ENCODE assay signal across 24 cellular contexts in genomic region chr3:134974621-134975020, GRCh38.
DNase-seq lines count a peak whose midpoint lies in the region; ATAC-seq, FAIRE-seq and TF ChIP-seq lines count a peak whose summit lies in the region.
"Had no signal": no experiment of that assay in that cellular context is flagged by ENCODE, and none has a peak within 500 bp of the region (broad histone marks: within the 10 kb centered on the region; RNA-seq: fewer than 3 reads in every experiment).

No MANE protein-coding gene starts in this region.

- H3K4me3 ChIP-seq in bronchial epithelial cell (ENCODE audit: low read depth, low read length) = no peak overlapping the region
- H3K4me3 ChIP-seq in retinal pigment epithelial cell (ENCODE audit: low read length) = no peak overlapping the region
- H3K4me3 ChIP-seq in MG63 = no peak overlapping the region
- H3K4me3 ChIP-seq: adrenal gland, colonic mucosa, ovary, tibial nerve had no signal

- DNase-seq in NCI-H1092 treated with DMSO at 0.1 percent for 48 hours (lab: John Stamatoyannopoulos, UW) (peak; percentile 16), NCI-H1092 (lab: John Stamatoyannopoulos, UW) (no peak), NCI-H187 (lab: John Stamatoyannopoulos, UW) (peak; percentile 72 to 87), bronchial epithelial cell (ENCODE audit: low read depth) (peak; percentile 35), retinal pigment epithelial cell (ENCODE audit: low read depth) (peak; percentile 30), natural killer cell (no peak), MG63 (no peak), frontal cortex (ENCODE audit: low spot score in 2 of 2) (no peak)
- DNase-seq: activated CD8-positive, alpha-beta memory T cell treated with anti-CD3 and anti-CD28 coated beads for 24 hours; activated naive CD4-positive, alpha-beta T cell; activated T-cell treated with anti-CD3 and anti-CD28 coated beads, Interleukin-2, amount 50 U/mL, for 4 hours; adrenal gland; colonic mucosa; endodermal cell; HCEC 1CT; left colon; naive thymus-derived CD4-positive, alpha-beta T cell; NCI-H446 treated with DMSO at 0.1 percent for 48 hours; ovary; right cardiac atrium; stimulated activated CD4-positive, alpha-beta T cell treated with anti-CD3 and anti-CD28 coated beads, Interleukin-12 subunit alpha, Interleukin-12 subunit beta, amount 100 ng/mL, for 4 hours; stimulated activated naive CD8-positive, alpha-beta T cell treated with anti-CD3 and anti-CD28 coated beads, Interleukin-15, amount 100 ng/mL, for 72 hours; T-cell had no signal

- no peaks in the 10 kb centered on the region for H3K9me3 ChIP-seq in MG63
- H3K9me3 ChIP-seq: adrenal gland, colonic mucosa, ovary, tibial nerve had no signal

- no peaks in the 10 kb centered on the region for H3K36me3 Mint-ChIP-seq in natural killer cell
- H3K36me3 Mint-ChIP-seq: naive thymus-derived CD4-positive, alpha-beta T cell; T-cell had no signal

- intact Hi-C loops in natural killer cell (cut with micrococcal nuclease) = no loop called here

- H3K36me3 ChIP-seq in bronchial epithelial cell (ENCODE audit: control insufficient read depth, insufficient read depth, low read length) (no peaks in the 10 kb centered on the region), MG63 (no peaks in the 10 kb centered on the region)
- H3K36me3 ChIP-seq: adrenal gland, colonic mucosa, ovary, tibial nerve had no signal

- H3K27me3 Mint-ChIP-seq in natural killer cell (ENCODE audit: low read depth in 2 of 2) = peaks cover 0 to 3% of the 10 kb centered on the region in 2 donors
- H3K27me3 Mint-ChIP-seq: stimulated activated naive CD8-positive, alpha-beta T cell treated with anti-CD3 and anti-CD28 coated beads, Interleukin-15, amount 100 ng/mL, for 72 hours had no signal

- H3K4me1 Mint-ChIP-seq in natural killer cell = peaks cover 0 to 5% of the 10 kb centered on the region in 2 donors
- H3K4me1 Mint-ChIP-seq: stimulated activated naive CD8-positive, alpha-beta T cell treated with anti-CD3 and anti-CD28 coated beads, Interleukin-15, amount 100 ng/mL, for 72 hours; T-cell had no signal

- no peaks in the 10 kb centered on the region for H3K9me3 Mint-ChIP-seq in natural killer cell
- H3K9me3 Mint-ChIP-seq: endodermal cell; stimulated activated naive CD8-positive, alpha-beta T cell treated with anti-CD3 and anti-CD28 coated beads, Interleukin-15, amount 100 ng/mL, for 72 hours had no signal

- no peak overlapping the region for H3K27ac Mint-ChIP-seq in natural killer cell
- H3K27ac Mint-ChIP-seq: endodermal cell; naive thymus-derived CD4-positive, alpha-beta T cell; T-cell had no signal

- no peak for ATAC-seq in natural killer cell
- ATAC-seq: activated T-cell treated with anti-CD3 and anti-CD28 coated beads, Interleukin-2, amount 50 U/mL, for 4 hours; left colon; naive thymus-derived CD4-positive, alpha-beta T cell; stimulated activated naive CD8-positive, alpha-beta T cell treated with anti-CD3 and anti-CD28 coated beads, Interleukin-15, amount 100 ng/mL, for 72 hours; T-cell had no signal

- FAIRE-seq in bronchial epithelial cell (lab: Jason Lieb, UNC) (no peak), frontal cortex (lab: Jason Lieb, UNC) (no peak)

- TF ChIP-seq CTCF in bronchial epithelial cell (IDR thresholded peaks at IDR 0.05; ENCODE audit: insufficient read depth, low read length, severe bottlenecking) (no peak), retinal pigment epithelial cell (conservative IDR thresholded peaks at IDR 0.05; ENCODE audit: low read depth, low read length) (no peak), natural killer cell (IDR thresholded peaks at IDR 0.05) (no peak)

- H3K27me3 ChIP-seq in bronchial epithelial cell (ENCODE audit: control insufficient read depth, insufficient read depth, low read length) (no peaks in the 10 kb centered on the region), MG63 (no peaks in the 10 kb centered on the region)
- H3K27me3 ChIP-seq: adrenal gland, colonic mucosa, ovary, tibial nerve had no signal

- no peak overlapping the region for H3K4me3 Mint-ChIP-seq in natural killer cell
- H3K4me3 Mint-ChIP-seq: activated T-cell treated with anti-CD3 and anti-CD28 coated beads, Interleukin-2, amount 50 U/mL, for 4 hours; endodermal cell; naive thymus-derived CD4-positive, alpha-beta T cell; stimulated activated naive CD8-positive, alpha-beta T cell treated with anti-CD3 and anti-CD28 coated beads, Interleukin-15, amount 100 ng/mL, for 72 hours; T-cell had no signal

Comparison
In these comparisons a context has a peak if more than half of its experiments do, and no peak if none do; other contexts are left out.
1. DNase-seq: peak in NCI-H1092 treated with DMSO at 0.1 percent for 48 hours (single experiment), NCI-H187 (2 of 2), bronchial epithelial cell (single experiment) and retinal pigment epithelial cell (single experiment); none in NCI-H1092 (single experiment), natural killer cell (single experiment), MG63 (single experiment) and frontal cortex (0 of 2).